Comparison of ENCODE assay signal across 11 cellular contexts in genomic region chr21:42093991-42094417, GRCh38. TPM values are rescaled to one million over a fixed set of nuclear protein-coding genes. Genes with fewer than 3 reads are reported as not detected.
DNase-seq lines count a peak whose midpoint lies in the region; ATAC-seq lines count a peak whose summit lies in the region.
"Had no signal": no experiment of that assay in that cellular context is flagged by ENCODE, and none has a peak within 500 bp of the region (broad histone marks: within the 10 kb centered on the region; RNA-seq: fewer than 3 reads in every experiment).

No MANE protein-coding gene starts in this region.

- H3K4me1 Mint-ChIP-seq in activated CD8-positive, alpha-beta memory T cell treated with anti-CD3 and anti-CD28 coated beads, Interleukin-2, amount 10 ng/mL, durations not matched to agents 7 days and 5 days = peaks cover 6% of the 10 kb centered on the region

- ATAC-seq in esophagus mucosa (peak; percentile 65), HG02759 (IDR thresholded peaks at IDR 0.05; ENCODE audit: unreplicated experiment) (no peak), GM21515 (IDR thresholded peaks at IDR 0.05; ENCODE audit: unreplicated experiment) (no peak)
- no peak for ATAC-seq in activated CD8-positive, alpha-beta memory T cell treated with anti-CD3 and anti-CD28 coated beads, Interleukin-2, amount 10 ng/mL, durations not matched to agents 7 days and 5 days

- in situ Hi-C loops in G401 (cut with HindIII; ENCODE audit: low sequenced_read_pairs) = no loop called here

- CTCF ChIA-PET in activated CD8-positive, alpha-beta memory T cell treated with anti-CD3 and anti-CD28 coated beads, Interleukin-2, amount 10 ng/mL, durations not matched to agents 7 days and 5 days (lab: Charles Lee) = no interaction called here

- peak; percentile 97 for DNase-seq in G401 (ENCODE audit: low spot score)
- peak; percentile 91 for DNase-seq in RPMI7951 (ENCODE audit: low read depth)
- peak; percentile 97 for DNase-seq in renal cortical epithelial cell (ENCODE audit: low read depth)
- DNase-seq in activated CD8-positive, alpha-beta memory T cell treated with anti-CD3 and anti-CD28 coated beads, Interleukin-2, amount 10 ng/mL, durations not matched to agents 7 days and 5 days = no peak
- no peak for DNase-seq in germinal center (ENCODE audit: low spot score)
- DNase-seq: activated naive CD4-positive, alpha-beta T cell treated with anti-CD3 and anti-CD28 coated beads, Interleukin-2, amount 50 U/mL, for 16 hours; NCI-H2081 treated with DMSO at 0.1 percent for 48 hours had no signal

- no peak overlapping the region for H3K27ac Mint-ChIP-seq in activated CD8-positive, alpha-beta memory T cell treated with anti-CD3 and anti-CD28 coated beads, Interleukin-2, amount 10 ng/mL, durations not matched to agents 7 days and 5 days

- H3K9me3 Mint-ChIP-seq in activated CD8-positive, alpha-beta memory T cell treated with anti-CD3 and anti-CD28 coated beads, Interleukin-2, amount 10 ng/mL, durations not matched to agents 7 days and 5 days (ENCODE audit: low read depth) = no peaks in the 10 kb centered on the region

- peaks cover 10% of the 10 kb centered on the region for H3K27me3 Mint-ChIP-seq in activated CD8-positive, alpha-beta memory T cell treated with anti-CD3 and anti-CD28 coated beads, Interleukin-2, amount 10 ng/mL, durations not matched to agents 7 days and 5 days

- H3K36me3 Mint-ChIP-seq in activated CD8-positive, alpha-beta memory T cell treated with anti-CD3 and anti-CD28 coated beads, Interleukin-2, amount 10 ng/mL, durations not matched to agents 7 days and 5 days = no peaks in the 10 kb centered on the region

- no peak overlapping the region for H3K4me3 Mint-ChIP-seq in activated CD8-positive, alpha-beta memory T cell treated with anti-CD3 and anti-CD28 coated beads, Interleukin-2, amount 10 ng/mL, durations not matched to agents 7 days and 5 days

RNA-seq across cellular contexts. Expression of gene UMODL1, which starts 22.9 kb away (rescaled TPM):
- total RNA-seq in G401 (2014; rRNA removed; shearing (Covaris generic)) = not detected in 2 replicates
- not detected in 2 replicates for total RNA-seq in RPMI7951 (2014; rRNA removed; shearing (Covaris generic))
- total RNA-seq in esophagus mucosa (0.08 TPM), renal cortical epithelial cell (not detected in 2 replicates)
- total RNA-seq in activated CD8-positive, alpha-beta memory T cell treated with anti-CD3 and anti-CD28 coated beads, Interleukin-2, amount 10 ng/mL, durations not matched to agents 7 days and 5 days = under 1 TPM in 1 of 2 experiments, not detected in 1; 0.05 TPM
- total RNA-seq: pulmonary artery endothelial cell had no signal

Comparison
In these comparisons a context has a peak if more than half of its experiments do, and no peak if none do; other contexts are left out.
1. DNase-seq: peak in G401 (single experiment), RPMI7951 (single experiment) and renal cortical epithelial cell (single experiment); none in activated CD8-positive, alpha-beta memory T cell treated with anti-CD3 and anti-CD28 coated beads, Interleukin-2, amount 10 ng/mL, durations not matched to agents 7 days and 5 days (single experiment) and germinal center (single experiment).